17 cellular contexts compared by ENCODE assay signal in genomic region chr7:45623740-45624391, GRCh38. TPM values are rescaled to one million over a fixed set of nuclear protein-coding genes. Genes with fewer than 3 reads are reported as not detected.
DNase-seq lines count a peak whose midpoint lies in the region; ATAC-seq and TF ChIP-seq lines count a peak whose summit lies in the region.
"Had no signal": no experiment of that assay in that cellular context is flagged by ENCODE, and none has a peak within 500 bp of the region (broad histone marks: within the 10 kb centered on the region; RNA-seq: fewer than 3 reads in every experiment).

No MANE protein-coding gene starts in this region.

- H3K27me3 ChIP-seq in RWPE2 (ENCODE audit: insufficient read depth, poor library complexity, severe bottlenecking) (no peaks in the 10 kb centered on the region), esophagus squamous epithelium (no peaks in the 10 kb centered on the region)
- H3K27me3 ChIP-seq: BE2C had no signal

- peak; percentile 1 for DNase-seq in Daoy (ENCODE audit: low read depth)
- peak; percentile 26 for DNase-seq in RWPE2 (ENCODE audit: low spot score)
- peak; percentile 1 for DNase-seq in iPS-NIHi11 (ENCODE audit: low spot score)
- DNase-seq in posterior vena cava (ENCODE audit: low spot score): peak; percentile 72
- DNase-seq in NCI-H146 treated with DMSO at 0.1 percent for 48 hours (lab: John Stamatoyannopoulos, UW; ENCODE audit: unreplicated experiment): no peak
- DNase-seq in activated CD4-positive, alpha-beta T cell treated with anti-CD3 and anti-CD28 coated beads, Interleukin-2, amount 50 U/mL, for 1 hour: no peak
- no peak for DNase-seq in esophagus squamous epithelium (lab: John Stamatoyannopoulos, UW)
- DNase-seq: BE2C; CD4-positive, alpha-beta memory T cell; DND-41; GF-D8; IMR-90 had no signal

- no peak for ATAC-seq in RWPE2 (ENCODE audit: low read depth)
- ATAC-seq: A549, GM23338 had no signal

- H3K27ac ChIP-seq in RWPE2 (ENCODE audit: poor library complexity, severe bottlenecking): no peak overlapping the region
- no peak overlapping the region for H3K27ac ChIP-seq in esophagus squamous epithelium
- H3K27ac ChIP-seq: A549, C4-2B had no signal

- no peak for TF ChIP-seq POLR2A in esophagus squamous epithelium (IDR thresholded peaks at IDR 0.05)

- no peaks in the 10 kb centered on the region for H3K4me1 ChIP-seq in RWPE2 (ENCODE audit: insufficient read depth, poor library complexity, severe bottlenecking)
- no peaks in the 10 kb centered on the region for H3K4me1 ChIP-seq in esophagus squamous epithelium
- H3K4me1 ChIP-seq: A549, BE2C, HAP-1 had no signal

- H3K4me3 ChIP-seq in RWPE2 (ENCODE audit: severe bottlenecking) (no peak overlapping the region), esophagus squamous epithelium (no peak overlapping the region)
- H3K4me3 ChIP-seq: A549, GM23338, HAP-1 had no signal

- H3K36me3 ChIP-seq in RWPE2 (ENCODE audit: low read depth) (no peaks in the 10 kb centered on the region), esophagus squamous epithelium (no peaks in the 10 kb centered on the region)
- H3K36me3 ChIP-seq: BE2C, HAP-1 had no signal

- TF ChIP-seq CTCF in RWPE2 (IDR thresholded peaks at IDR 0.05; ENCODE audit: poor library complexity, severe bottlenecking): no peak
- TF ChIP-seq CTCF in esophagus squamous epithelium (IDR thresholded peaks at IDR 0.05): no peak

- H3K9me3 ChIP-seq in RWPE2 (ENCODE audit: severe bottlenecking) (no peaks in the 10 kb centered on the region), esophagus squamous epithelium (no peaks in the 10 kb centered on the region)
- H3K9me3 ChIP-seq: A549, BE2C, HAP-1 had no signal

- intact Hi-C loops in posterior vena cava (cut with DNase I): no loop called here
- intact Hi-C loops in esophagus squamous epithelium (cut with DNase I): no loop called here

- WGBS in esophagus squamous epithelium, 2 donors: 57 to 75% methylated on average over 6 to 7 of the region's 9 CpGs

RNA-seq across cellular contexts. Expression of gene ADCY1, which starts 49.7 kb away (rescaled TPM):
- 0.34 and 0.80 TPM in 2 replicates for total RNA-seq in Daoy (2014; rRNA removed; shearing (Covaris generic))
- 10 to 100 TPM; 13.7 to 14.7 TPM for total RNA-seq in posterior vena cava
- 1 to 10 TPM in 1 of 4 donors, under 1 TPM in 3; 0.34 to 1.9 (median 0.37) TPM for total RNA-seq in esophagus squamous epithelium
- total RNA-seq: CD4-positive, alpha-beta memory T cell; HT-29 had no signal

Comparison
In these comparisons a context has a peak if more than half of its experiments do, and no peak if none do; other contexts are left out.
1. DNase-seq: peak in Daoy (single experiment), RWPE2 (single experiment), iPS-NIHi11 (single experiment) and posterior vena cava (single experiment); none in NCI-H146 treated with DMSO at 0.1 percent for 48 hours (single experiment), activated CD4-positive, alpha-beta T cell treated with anti-CD3 and anti-CD28 coated beads, Interleukin-2, amount 50 U/mL, for 1 hour (single experiment) and esophagus squamous epithelium (single experiment).